In genomic region chr2:210167227-210167626, GRCh38 we compare ENCODE assay signal across 16 cellular contexts. TPM values are rescaled to one million over a fixed set of nuclear protein-coding genes. Genes with fewer than 3 reads are reported as not detected.
DNase-seq lines count a peak whose midpoint lies in the region; ATAC-seq, FAIRE-seq and TF ChIP-seq lines count a peak whose summit lies in the region.
"Had no signal": no experiment of that assay in that cellular context is flagged by ENCODE, and none has a peak within 500 bp of the region (broad histone marks: within the 10 kb centered on the region; RNA-seq: fewer than 3 reads in every experiment).

No MANE protein-coding gene starts in this region.

- no peak for ATAC-seq in HCT116
- no peak for ATAC-seq in GM21576 (IDR thresholded peaks at IDR 0.05; ENCODE audit: unreplicated experiment)
- ATAC-seq: activated T-cell treated with anti-CD3 and anti-CD28 coated beads, Interleukin-2, amount 50 U/mL, for 72 hours had no signal

- H3K36me3 ChIP-seq in HCT116 (ENCODE audit: control insufficient read depth in 1 of 2, insufficient read depth in 2 of 2, low read length in 2 of 2), result no peaks in the 10 kb centered on the region
- H3K36me3 ChIP-seq in keratinocyte (ENCODE audit: control insufficient read depth in 2 of 2, extremely low read depth in 1 of 2, insufficient read depth in 2 of 2, low read length in 2 of 2), result no peaks in the 10 kb centered on the region
- no peaks in the 10 kb centered on the region for H3K36me3 ChIP-seq in testis (ENCODE audit: low read depth, missing control alignments)

- H3K4me2 ChIP-seq in HCT116 (ENCODE audit: low read length), result peak overlapping the region; percentile 58
- peak overlapping the region; percentile 23 for H3K4me2 ChIP-seq in keratinocyte (ENCODE audit: control insufficient read depth, extremely low read depth, insufficient read depth, low read depth, low read length)

- CTCF ChIA-PET in HCT116 (lab: Charles Lee), result no interaction called here

- no peak for TF ChIP-seq POLR2A in HCT116 (IDR thresholded peaks at IDR 0.05; ENCODE audit: borderline replicate concordance, extremely low read depth, insufficient read depth, insufficient read length)
- no peak for TF ChIP-seq POLR2A in testis (IDR thresholded peaks at IDR 0.05)

- RAD21 ChIA-PET in HCT116 (lab: Charles Lee; ENCODE audit: low non-redundant PET in 1 of 2, low total read pairs in 2 of 2, uncharacterized antibody in 2 of 2, unreplicated experiment in 2 of 2), result no interaction called here

- no peak for FAIRE-seq in keratinocyte (lab: Jason Lieb, UNC)

- no peak for TF ChIP-seq RAD21 in HCT116 (IDR thresholded peaks at IDR 0.05; ENCODE audit: low read depth)

- intact Hi-C loops in HCT116 (cut with micrococcal nuclease), result no loop called here
- intact Hi-C loops in testis (cut with DNase I; ENCODE audit: low total_unique reads), result no loop called here

- BruUV-seq in HCT116 (replicated peaks; lab: Mats Ljungman, UMichigan), result no TSS peak

- no peak for DNase-seq in HCT116 (ENCODE audit: low read depth, low spot score)
- peak; percentile 21 for DNase-seq in astrocyte of the spinal cord (ENCODE audit: low read depth, low spot score)
- no peak for DNase-seq in keratinocyte (ENCODE audit: low read depth, low spot score)
- no peak for DNase-seq in testis
- no peak for DNase-seq in NCI-H345 treated with DMSO at 0.1 percent for 48 hours (lab: John Stamatoyannopoulos, UW; ENCODE audit: unreplicated experiment)
- no peak for DNase-seq in DMS79 (lab: John Stamatoyannopoulos, UW)
- no peak for DNase-seq in NCI-H2081 treated with DMSO at 0.1 percent for 48 hours (lab: John Stamatoyannopoulos, UW)
- DNase-seq: activated CD4-positive, CD25-positive, alpha-beta regulatory T cell treated with anti-CD3 and anti-CD28 coated beads, Interleukin-2, amount 50 U/mL, for 72 hours; activated T-cell treated with anti-CD3 and anti-CD28 coated beads, Interleukin-2, amount 50 U/mL, for 72 hours; anterior cingulate cortex; endodermal cell; H9; hippocampal formation; T-helper 1 cell had no signal

- 21 to 26% methylated on average over 1 of the region's 1 CpG for WGBS in testis, 2 donors

- no peaks in the 10 kb centered on the region for H3K9me3 ChIP-seq in HCT116 (ENCODE audit: control insufficient read depth in 1 of 2, insufficient read depth in 1 of 2, low read depth in 1 of 2, low read length in 2 of 2)
- H3K9me3 ChIP-seq in keratinocyte (ENCODE audit: control insufficient read depth, low read depth, low read length), result no peaks in the 10 kb centered on the region
- H3K9me3 ChIP-seq in testis, result no peaks in the 10 kb centered on the region

- no peaks in the 10 kb centered on the region for H3K9me1 ChIP-seq in keratinocyte (ENCODE audit: control insufficient read depth, extremely low read depth, insufficient read depth, low read length)

- dilution Hi-C loops in keratinocyte (cut with MboI; ENCODE audit: extremely low pct_ligation_motif_present, low sequenced_read_pairs), result no loop called here

- H3K9me2 ChIP-seq in HCT116 (ENCODE audit: insufficient read depth), result no peaks in the 10 kb centered on the region

- H3K4me1 ChIP-seq in HCT116 (ENCODE audit: control insufficient read depth in 1 of 2, insufficient read depth in 2 of 2, low read length in 2 of 2) (peaks cover 23 to 44% of the 10 kb centered on the region in 2 experiments), keratinocyte (ENCODE audit: control insufficient read depth, extremely low read depth, insufficient read depth, low read length) (peaks cover 11% of the 10 kb centered on the region), testis (peaks cover 29% of the 10 kb centered on the region)

- H3K9ac ChIP-seq in HCT116 (ENCODE audit: low read length) (no peak overlapping the region), keratinocyte (ENCODE audit: control insufficient read depth, extremely low read depth, insufficient read depth, low read length) (no peak overlapping the region)

- H3K27ac ChIP-seq in HCT116 (ENCODE audit: low read depth, low read length) (no peak overlapping the region), keratinocyte (ENCODE audit: control insufficient read depth, insufficient read depth, low read length) (no peak overlapping the region), testis (peak overlapping the region; percentile 1 to 100)

- POLR2A ChIA-PET in HCT116 (lab: Charles Lee), result no interaction called here

- TF ChIP-seq CTCF in HCT116 (IDR thresholded peaks at IDR 0.05 in 2 of 3, conservative IDR thresholded peaks at IDR 0.05 in 1 of 3; ENCODE audit: borderline replicate concordance in 1 of 3, insufficient read depth in 1 of 3, low read depth in 2 of 3, low read length in 2 of 3) (no peak), astrocyte of the spinal cord (IDR thresholded peaks at IDR 0.05; ENCODE audit: low read depth, low read length) (no peak), keratinocyte (optimal IDR thresholded peaks at IDR 0.05 in 1 of 3, IDR thresholded peaks at IDR 0.05 in 1 of 3, conservative IDR thresholded peaks at IDR 0.05 in 1 of 3; ENCODE audit: extremely low read depth in 1 of 3, insufficient read depth in 2 of 3, low read length in 3 of 3) (no peak), testis (IDR thresholded peaks at IDR 0.05) (no peak)

- H3K27me3 ChIP-seq in HCT116 (ENCODE audit: insufficient read depth, low read length) (no peaks in the 10 kb centered on the region), keratinocyte (ENCODE audit: control insufficient read depth, extremely low read depth, insufficient read depth, low read length) (no peaks in the 10 kb centered on the region), testis (no peaks in the 10 kb centered on the region)

- H2AFZ ChIP-seq in HCT116 (ENCODE audit: low read depth, low read length, poor library complexity, severe bottlenecking), result no peak overlapping the region
- H2AFZ ChIP-seq in keratinocyte (ENCODE audit: control insufficient read depth, low read length), result no peak overlapping the region

- H3K79me2 ChIP-seq in HCT116 (ENCODE audit: insufficient read depth, low read length), result peaks cover 20% of the 10 kb centered on the region
- peaks cover 11% of the 10 kb centered on the region for H3K79me2 ChIP-seq in keratinocyte (ENCODE audit: control insufficient read depth, insufficient read depth, low read length)

- H4K20me1 ChIP-seq in HCT116 (ENCODE audit: insufficient read depth) (no peaks in the 10 kb centered on the region), keratinocyte (ENCODE audit: control insufficient read depth, extremely low read depth, insufficient read depth, low read length) (no peaks in the 10 kb centered on the region)

- H3K4me3 ChIP-seq in HCT116 (replicated peaks in 1 of 2; ENCODE audit: low read depth in 1 of 2, low read length in 2 of 2), result no peak overlapping the region
- H3K4me3 ChIP-seq in astrocyte of the spinal cord (ENCODE audit: low read depth, low read length), result no peak overlapping the region
- no peak overlapping the region for H3K4me3 ChIP-seq in keratinocyte (ENCODE audit: control insufficient read depth in 2 of 3, extremely low read depth in 1 of 3, insufficient read depth in 2 of 3, low read depth in 1 of 3, low read length in 3 of 3)
- no peak overlapping the region for H3K4me3 ChIP-seq in testis

- in situ Hi-C loops in astrocyte of the spinal cord (cut with HindIII; ENCODE audit: low sequenced_read_pairs), result no loop called here

TF ChIP-seq in HCT116, 20 proteins besides CTCF, POLR2A, EP300 and RAD21:
- TF ChIP-seq JUND (IDR thresholded peaks at IDR 0.05) (peak; percentile 69), SRF (IDR thresholded peaks at IDR 0.05; ENCODE audit: low read depth) (peak; percentile 62; the same call in 1 of the 2 replicates), TCF7L2 (IDR thresholded peaks at IDR 0.05; ENCODE audit: borderline replicate concordance, extremely low read depth, insufficient read depth, insufficient read length) (peak; percentile 84), SP1 (IDR thresholded peaks at IDR 0.05; ENCODE audit: low read depth) (peak; percentile 34; the same call in 1 of the 2 replicates), EZH2 (IDR thresholded peaks at IDR 0.05) (no peak), EZH2phosphoT487 (IDR thresholded peaks at IDR 0.05; ENCODE audit: borderline replicate concordance) (no peak), FOSL1 (IDR thresholded peaks at IDR 0.05; ENCODE audit: low read depth) (peak; percentile 59; the same call in 1 of the 2 replicates)
- TF ChIP-seq, protein P1, sequence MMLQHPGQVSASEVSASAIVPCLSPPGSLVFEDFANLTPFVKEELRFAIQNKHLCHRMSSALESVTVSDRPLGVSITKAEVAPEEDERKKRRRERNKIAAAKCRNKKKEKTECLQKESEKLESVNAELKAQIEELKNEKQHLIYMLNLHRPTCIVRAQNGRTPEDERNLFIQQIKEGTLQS (IDR thresholded peaks at IDR 0.05), result no peak
TF ChIP-seq in HCT116: peak in this region for 5.

RNA-seq across cellular contexts. Expression of gene KANSL1L, which starts 4.0 kb away (rescaled TPM):
- total RNA-seq in HCT116 (2021; ENCODE audit: unreplicated experiment) (6.7 TPM), testis (10 to 100 TPM; 53.0 to 80.4 TPM)
- polyA plus RNA-seq in HCT116 (2012), result 1.3 and 2.1 TPM in 2 replicates
- polyA plus RNA-seq in keratinocyte (2.1 to 4.7 TPM (median 3.2 TPM) in 3 replicates), testis (ENCODE audit: insufficient read depth, low read depth, low replicate concordance) (39.7 TPM)
- polyA plus RNA-seq in keratinocyte (2011; ENCODE audit: low read depth), result 8.7 TPM
- polyA plus RNA-seq in keratinocyte (2011; cell fraction: cytosol; rRNA removed), result 1.1 and 3.5 TPM in 2 replicates
- polyA plus RNA-seq in keratinocyte (2011; cell fraction: nucleus; rRNA removed), result 7.8 and 9.3 TPM in 2 replicates
- 1.4 and 5.5 TPM in 2 replicates for polyA plus RNA-seq in keratinocyte (2012; ENCODE audit: low replicate concordance)
- polyA minus RNA-seq in keratinocyte, result 2.5 to 5.6 TPM (median 2.8 TPM) in 3 replicates
- 2.7 TPM for polyA minus RNA-seq in keratinocyte (2011; cell fraction: cytosol; rRNA and poly(A)+ RNA removed)
- polyA minus RNA-seq in keratinocyte (2011; cell fraction: nucleus; rRNA and poly(A)+ RNA removed), result 5.4 and 7.0 TPM in 2 replicates

RNA-seq across cellular contexts. Expression of gene ACADL, which starts 58.0 kb away (rescaled TPM):
- total RNA-seq in HCT116 (2021; ENCODE audit: unreplicated experiment) (not detected), testis (10 to 100 TPM; 18.1 to 18.5 TPM)
- not detected in 2 replicates for polyA plus RNA-seq in HCT116 (2012)
- polyA plus RNA-seq in keratinocyte (0.03 to 0.17 TPM (median 0.10 TPM) in 3 replicates), testis (ENCODE audit: insufficient read depth, low read depth, low replicate concordance) (4.5 TPM)
- 0.35 TPM for polyA plus RNA-seq in keratinocyte (2011; ENCODE audit: low read depth)
- polyA plus RNA-seq in keratinocyte (2011; cell fraction: cytosol; rRNA removed), result 0.06 and 0.17 TPM in 2 replicates
- polyA plus RNA-seq in keratinocyte (2011; cell fraction: nucleus; rRNA removed), result 0.28 and 0.31 TPM in 2 replicates
- 0.07 TPM in 1 of 2 replicates, not detected in the other for polyA plus RNA-seq in keratinocyte (2012; ENCODE audit: low replicate concordance)
- 0.35 TPM in 1 of 3 replicates, not detected in the others for polyA minus RNA-seq in keratinocyte
- polyA minus RNA-seq in keratinocyte (2011; cell fraction: cytosol; rRNA and poly(A)+ RNA removed), result not detected
- polyA minus RNA-seq in keratinocyte (2011; cell fraction: nucleus; rRNA and poly(A)+ RNA removed), result not detected in 2 replicates
- total RNA-seq: activated T-cell treated with anti-CD3 and anti-CD28 coated beads, Interleukin-2, amount 50 U/mL, for 72 hours had no signal
- polyA plus RNA-seq: BJ had no signal

Comparison
In these comparisons a context has a peak if more than half of its experiments do, and no peak if none do; other contexts are left out.
1. H3K27ac ChIP-seq: peak in testis (2 of 2); none in HCT116 (single experiment) and keratinocyte (single experiment).
2. RNA of gene ACADL, which starts 58.0 kb away (total RNA-seq): 18.1 to 18.5 TPM in testis; not detected in HCT116 (single experiment); every median in the first group is over 10 times any median in the second.